Comparison of ENCODE assay signal across 8 cellular contexts in the genomic region with DNA sequence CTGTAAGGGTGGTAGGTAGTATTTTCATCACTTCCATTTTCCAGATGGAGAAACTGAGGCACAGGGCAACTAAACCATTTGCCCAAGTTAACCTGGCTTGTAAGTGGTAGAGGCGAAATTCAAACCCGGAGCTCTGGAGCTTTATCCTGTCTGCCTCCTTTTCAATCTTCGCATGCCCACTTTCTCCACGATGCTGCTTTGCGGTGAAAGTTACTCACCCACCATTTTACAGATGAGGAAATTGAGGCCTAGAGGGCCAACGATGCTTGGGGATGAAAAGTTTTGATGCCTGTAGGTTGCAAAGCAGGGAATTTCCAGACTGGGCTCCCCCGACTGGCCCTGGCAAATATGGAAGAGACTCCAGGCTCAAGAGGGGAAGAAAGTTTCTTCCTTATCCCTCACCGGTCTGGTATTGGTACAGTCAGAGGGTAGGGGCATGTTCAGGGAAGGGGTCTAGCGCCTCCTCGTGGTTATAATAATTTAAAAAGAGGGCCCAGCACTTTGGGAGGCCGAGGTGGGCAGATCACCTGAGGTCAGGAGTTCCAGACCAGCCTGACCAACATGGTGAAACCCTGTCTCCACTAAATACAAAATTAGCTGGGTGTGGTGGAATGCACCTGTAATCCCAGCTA. TPM values are rescaled to one million over a fixed set of nuclear protein-coding genes. Genes with fewer than 3 reads are reported as not detected.
DNase-seq lines count a peak whose midpoint lies in the region; ATAC-seq, FAIRE-seq and TF ChIP-seq lines count a peak whose summit lies in the region.

No MANE protein-coding gene starts in this region.

- intact Hi-C loops in heart left ventricle (cut with DNase I) (loop anchor here in 3 of 10 donors (2.0 to 10.0 kb wide), 3 partner anchors 30 to 137 kb away; a partner anchor contains a TSS), Right ventricle myocardium superior (cut with DNase I) (no loop called here), Caco-2 (cut with micrococcal nuclease; ENCODE audit: unreplicated experiment) (no loop called here)

- 53 to 61% (median 56%) methylated on average over 11 of the region's 11 CpGs for WGBS in heart left ventricle, 4 donors

- no peak for DNase-seq in heart left ventricle
- no peak for DNase-seq in Right ventricle myocardium superior
- DNase-seq in RCC 7860 (ENCODE audit: low spot score): peak; percentile 33
- peak; percentile 20 for DNase-seq in fibroblast of mammary gland (ENCODE audit: low read depth)
- no peak for DNase-seq in type B pancreatic cell (ENCODE audit: extremely low spot score, unreplicated experiment)
- no peak for DNase-seq in Caco-2
- DNase-seq in retina: no peak
- DNase-seq in NCI-H2081 (lab: John Stamatoyannopoulos, UW): no peak

- H3K4me3 ChIP-seq in heart left ventricle: no peak overlapping the region
- no peak overlapping the region for H3K4me3 ChIP-seq in fibroblast of mammary gland (ENCODE audit: control insufficient read depth, low read depth, low read length)
- no peak overlapping the region for H3K4me3 ChIP-seq in Caco-2 (ENCODE audit: low read depth, low read length)

- no peak for TF ChIP-seq POLR2A in heart left ventricle (IDR thresholded peaks at IDR 0.05)

- no peaks in the 10 kb centered on the region for H3K9me3 Mint-ChIP-seq in type B pancreatic cell
- H3K9me3 Mint-ChIP-seq in Caco-2 (ENCODE audit: unreplicated experiment): no peaks in the 10 kb centered on the region

- H3K27me3 ChIP-seq in heart left ventricle (peaks cover 9 to 32% (median 12%) of the 10 kb centered on the region in 9 donors), Caco-2 (replicated peaks; ENCODE audit: control insufficient read depth, insufficient read depth, low read length) (no peaks in the 10 kb centered on the region)

- no peaks in the 10 kb centered on the region for H3K9me3 ChIP-seq in heart left ventricle
- H3K9me3 ChIP-seq in Caco-2: no peaks in the 10 kb centered on the region

- no TSS peak for BruUV-seq in Caco-2 (replicated peaks; lab: Mats Ljungman, UMichigan)

- peaks cover 30% of the 10 kb centered on the region for H3K27me3 Mint-ChIP-seq in type B pancreatic cell
- H3K27me3 Mint-ChIP-seq in Caco-2 (ENCODE audit: insufficient read depth, unreplicated experiment): no peaks in the 10 kb centered on the region

- no peak for FAIRE-seq in RCC 7860 (lab: Jason Lieb, UNC)

- H3K36me3 ChIP-seq in heart left ventricle (no peaks in the 10 kb centered on the region), Caco-2 (ENCODE audit: control insufficient read depth, insufficient read depth, low read length) (no peaks in the 10 kb centered on the region; the same call in 1 of the 2 replicates)

- TF ChIP-seq CTCF in heart left ventricle (IDR thresholded peaks at IDR 0.05) (peak; percentile 15 to 50 (median 40)), fibroblast of mammary gland (conservative IDR thresholded peaks at IDR 0.05; ENCODE audit: control insufficient read depth, insufficient read depth, low read depth, low read length) (peak; percentile 36), type B pancreatic cell (conservative IDR thresholded peaks at IDR 0.05) (peak; percentile 61), Caco-2 (IDR thresholded peaks at IDR 0.05; ENCODE audit: insufficient read depth in 1 of 2, low read depth in 1 of 2, low read length in 1 of 2, severe bottlenecking in 1 of 2, unreplicated experiment in 1 of 2) (peak in 1 of 2 experiments; percentile 40)

- H3K4me3 Mint-ChIP-seq in type B pancreatic cell: no peak overlapping the region
- H3K4me3 Mint-ChIP-seq in Caco-2 (ENCODE audit: unreplicated experiment): no peak overlapping the region

- H3K36me3 Mint-ChIP-seq in type B pancreatic cell: no peaks in the 10 kb centered on the region
- peaks cover 37% of the 10 kb centered on the region for H3K36me3 Mint-ChIP-seq in Caco-2 (ENCODE audit: insufficient read depth, unreplicated experiment)

- H3K4me1 ChIP-seq in heart left ventricle (peaks cover 0 to 26% (median 10%) of the 10 kb centered on the region in 12 donors), Caco-2 (peaks cover 13% of the 10 kb centered on the region)

- POLR2A ChIA-PET in Caco-2 (lab: Charles Lee): no interaction called here

- CTCF ChIA-PET in Caco-2 (lab: Charles Lee): no interaction called here

- H3K27ac Mint-ChIP-seq in type B pancreatic cell (no peak overlapping the region), Caco-2 (ENCODE audit: unreplicated experiment) (no peak overlapping the region)

- peaks cover 4% of the 10 kb centered on the region for H3K4me1 Mint-ChIP-seq in type B pancreatic cell (ENCODE audit: unreplicated experiment)
- peaks cover 10% of the 10 kb centered on the region for H3K4me1 Mint-ChIP-seq in Caco-2 (ENCODE audit: low read depth, unreplicated experiment)

- no peak overlapping the region for H3K27ac ChIP-seq in heart left ventricle

- ATAC-seq in heart left ventricle (no peak), Right ventricle myocardium superior (ENCODE audit: poor library complexity) (no peak)

RNA-seq across cellular contexts. Expression of a gene that starts 1.9 kb away (rescaled TPM):
- total RNA-seq in heart left ventricle: under 1 TPM in 3 of 9 donors, not detected in 6; 0.12 to 0.56 (median 0.52) TPM
- under 1 TPM; 0.08 to 0.25 TPM for polyA plus RNA-seq in heart left ventricle
- total RNA-seq in Right ventricle myocardium superior: not detected
- total RNA-seq in type B pancreatic cell (ENCODE audit: low replicate concordance): 17.4 and 47.5 TPM in 2 replicates
- 20.5 and 24.5 TPM in 2 replicates for total RNA-seq in Caco-2 (2022)

RNA-seq across cellular contexts. Expression of a gene that starts 3.4 kb away (rescaled TPM):
- total RNA-seq in heart left ventricle (10 to 100 TPM in 1 of 9 donors, 1 to 10 TPM in 5, under 1 TPM in 3; 0.69 to 25.6 (median 1.7) TPM), Right ventricle myocardium superior (2.8 TPM), type B pancreatic cell (ENCODE audit: low replicate concordance) (not detected in 2 replicates), Caco-2 (2022) (not detected in 2 replicates)
- polyA plus RNA-seq in heart left ventricle: 1 to 10 TPM in 1 of 2 donors, under 1 TPM in 1; 0.91 to 1.2 TPM

RNA-seq across cellular contexts. Expression of a gene that starts 29.6 kb away (rescaled TPM):
- total RNA-seq in heart left ventricle (100 to 1,000 TPM in 3 of 9 donors, 10 to 100 TPM in 6; 62.5 to 135 (median 72.8) TPM), Right ventricle myocardium superior (133 TPM), type B pancreatic cell (ENCODE audit: low replicate concordance) (35.1 and 42.3 TPM in 2 replicates), Caco-2 (2022) (106 and 107 TPM in 2 replicates)
- polyA plus RNA-seq in heart left ventricle: 100 to 1,000 TPM; 110 to 172 TPM

RNA-seq across cellular contexts. Expression of a gene that starts 31.7 kb away (rescaled TPM):
- 10 to 100 TPM; 19.2 to 47.9 (median 27.7) TPM for total RNA-seq in heart left ventricle
- polyA plus RNA-seq in heart left ventricle: 10 to 100 TPM; 35.5 to 39.1 TPM
- total RNA-seq in Right ventricle myocardium superior: 22.2 TPM
- total RNA-seq in type B pancreatic cell (ENCODE audit: low replicate concordance): 55.4 and 56.1 TPM in 2 replicates
- total RNA-seq in Caco-2 (2022): 48.9 and 53.6 TPM in 2 replicates

RNA-seq across cellular contexts. Expression of a gene that starts 48.7 kb away (rescaled TPM):
- 1,000 to 10,000 TPM in 1 of 9 donors, 100 to 1,000 TPM in 3, 10 to 100 TPM in 5; 31.7 to 1,888 (median 81.0) TPM for total RNA-seq in heart left ventricle
- 100 to 1,000 TPM in 1 of 2 donors, 10 to 100 TPM in 1; 64.9 to 136 TPM for polyA plus RNA-seq in heart left ventricle
- 308 TPM for total RNA-seq in Right ventricle myocardium superior
- total RNA-seq in type B pancreatic cell (ENCODE audit: low replicate concordance): 8.2 and 14.2 TPM in 2 replicates
- total RNA-seq in Caco-2 (2022): 19.3 and 21.7 TPM in 2 replicates

Comparison
In these comparisons a context has a peak if more than half of its experiments do, and no peak if none do; other contexts are left out.
1. DNase-seq: peak in RCC 7860 (single experiment) and fibroblast of mammary gland (single experiment); none in heart left ventricle (0 of 5), Right ventricle myocardium superior (single experiment), type B pancreatic cell (single experiment), Caco-2 (0 of 2), retina (single experiment) and NCI-H2081 (0 of 2).
2. RNA of a gene that starts 1.9 kb away (total RNA-seq): 20.5 to 24.5 TPM in Caco-2 and 17.4 to 47.5 TPM in type B pancreatic cell; 0.12 to 0.56 TPM in heart left ventricle and not detected in Right ventricle myocardium superior (single experiment); every median in the first group is over 10 times any median in the second.